In genomic region chr13:45464687-45465453, GRCh38 we compare ENCODE assay signal across 8 cellular contexts. TPM values are rescaled to one million over a fixed set of nuclear protein-coding genes. Genes with fewer than 3 reads are reported as not detected.
A peak's percentile ranks its signal among the peaks of the same experiment; 100 is the strongest.
DNase-seq lines count a peak whose midpoint lies in the region; ATAC-seq and TF ChIP-seq lines count a peak whose summit lies in the region.

TSS of gene COG3 (plus strand) at chr13:45464939. CDS start at chr13:45465037, 98 bp downstream.

- peak within 1 kb of the TSS; percentile 97 to 98 for H3K27ac ChIP-seq in lung (ENCODE audit: low read depth in 1 of 2, low read length in 1 of 2)

- no peaks in the 10 kb centered on the region for H3K36me3 ChIP-seq in lung (ENCODE audit: control insufficient read depth in 2 of 2, insufficient read depth in 2 of 2, low read length in 2 of 2)

- POLR2A ChIA-PET in activated CD8-positive, alpha-beta memory T cell treated with anti-CD3 and anti-CD28 coated beads for 36 hours (lab: Charles Lee), result interaction anchor here (1.0 to 1.9 kb wide), 5 partner anchors 11 to 127 kb away, joined by 4 to 7 read pairs (median 4); partner anchors contain the start of genes SLC25A30 and TPT1

- no peaks in the 10 kb centered on the region for H3K9me3 ChIP-seq in lung (ENCODE audit: control insufficient read depth in 2 of 2, insufficient read depth in 1 of 2, low read length in 1 of 2)

- H3K4me3 ChIP-seq in lung, result peak within 1 kb of the TSS; percentile 95

- peak; percentile 99 for ATAC-seq in lung (ENCODE audit: insufficient read depth, low FRiP score)

- DNase-seq in COLO829 (ENCODE audit: low spot score) (peak; percentile 98), GM20000 (ENCODE audit: low spot score) (peak; percentile 95), HT-29 (ENCODE audit: low spot score) (peak; percentile 99), NOMO-1 (lab: John Stamatoyannopoulos, UW; ENCODE audit: unreplicated experiment in 2 of 2) (peak; percentile 92 to 98), lung (ENCODE audit: low spot score) (peak; percentile 94)
- DNase-seq in effector CD8-positive, alpha-beta T cell (lab: John Stamatoyannopoulos, UW), result peak; percentile 90
- peak; percentile 87 to 91 (median 90) for DNase-seq in stimulated activated CD4-positive, alpha-beta T cell treated with anti-CD3 and anti-CD28 coated beads, TNF-alpha, amount 100 ng/mL, for 4 hours (ENCODE audit: low read depth in 3 of 3)

- H3K4me1 ChIP-seq in lung (ENCODE audit: control insufficient read depth in 2 of 2, insufficient read depth in 2 of 2, low read length in 2 of 2), result peaks cover 4% of the 10 kb centered on the region in 2 donors

- no peak for TF ChIP-seq CTCF in GM20000 (IDR thresholded peaks at IDR 0.05; ENCODE audit: extremely low read depth, missing control alignments)
- no peak for TF ChIP-seq CTCF in lung (IDR thresholded peaks at IDR 0.05; ENCODE audit: control extremely low read depth, extremely low read depth)

- 0% methylated on average over 58 to 63 of the region's 63 CpGs for WGBS in lung, 2 donors

- H3K27me3 ChIP-seq in lung (ENCODE audit: control insufficient read depth, insufficient read depth), result no peaks in the 10 kb centered on the region

- CTCF ChIA-PET in activated CD8-positive, alpha-beta memory T cell treated with anti-CD3 and anti-CD28 coated beads for 36 hours (lab: Charles Lee), result interaction anchor here (0.6 kb wide), 1 partner anchor 118 kb away, joined by 4 read pairs; no protein-coding TSS in a partner anchor

RNA-seq across cellular contexts. Expression of gene COG3, which starts in this region (rescaled TPM):
- 60.5 and 63.1 TPM in 2 replicates for total RNA-seq in HT-29 (2014; rRNA removed; shearing (Covaris generic))
- 10 to 100 TPM; 16.3 to 18.4 TPM for total RNA-seq in activated CD8-positive, alpha-beta memory T cell treated with anti-CD3 and anti-CD28 coated beads for 36 hours
- 10 to 100 TPM; 26.3 to 66.7 TPM for total RNA-seq in lung
- polyA plus RNA-seq in lung, result 10 to 100 TPM; 14.7 to 18.6 TPM

Comparison
In these comparisons a context has a peak if more than half of its experiments do, and no peak if none do; other contexts are left out.
1. Peak in every context shown above with its lines: DNase-seq, ATAC-seq, H3K4me3 ChIP-seq and H3K27ac ChIP-seq.